In the genomic region with DNA sequence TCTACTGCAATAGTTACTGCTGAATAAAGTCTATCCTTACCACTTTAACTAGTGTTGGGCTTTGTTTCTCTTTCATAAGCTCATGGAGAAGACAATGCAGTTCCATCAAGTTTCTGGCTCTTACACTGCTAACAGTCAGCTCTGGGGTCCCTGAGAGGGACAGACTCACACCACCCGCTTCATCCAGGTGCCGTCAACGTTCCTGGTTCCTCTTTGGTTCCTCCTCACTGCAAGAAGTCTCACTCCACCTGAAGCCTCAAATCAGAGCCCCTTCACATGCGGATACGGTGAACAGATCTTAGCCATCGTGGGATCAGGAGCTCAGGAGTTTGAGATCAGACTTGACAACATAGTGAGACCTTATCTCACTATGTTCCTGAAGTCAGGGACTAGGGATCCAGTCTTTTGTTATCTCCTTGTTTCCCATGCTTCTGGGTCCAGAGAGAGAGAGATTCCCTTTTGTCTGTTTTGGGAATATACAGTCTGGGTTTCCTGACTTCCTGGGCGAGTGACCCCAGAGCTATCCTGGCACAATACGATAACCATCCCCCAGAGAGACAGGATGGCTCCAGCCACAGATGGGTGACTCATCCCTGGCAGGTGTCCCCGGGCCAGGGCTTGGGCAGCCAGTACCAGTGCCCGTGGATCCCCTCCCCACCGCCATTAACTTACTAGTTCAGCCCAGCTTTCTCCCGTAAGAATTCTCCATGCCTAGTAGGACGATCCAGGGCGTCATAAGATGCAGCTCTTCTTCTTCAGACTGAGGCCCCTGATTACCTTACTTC, we compare ENCODE assay signal across 24 cellular contexts. TPM values are rescaled to one million over a fixed set of nuclear protein-coding genes. Genes with fewer than 3 reads are reported as not detected.
"Had no signal": no experiment of that assay in that cellular context is flagged by ENCODE, and none has a peak within 500 bp of the region (broad histone marks: within the 10 kb centered on the region; RNA-seq: fewer than 3 reads in every experiment).

No MANE protein-coding gene starts in this region.

- H3K9me3 ChIP-seq: colonic mucosa, left ventricle myocardium inferior, prostate gland, transverse colon had no signal

- H3K36me3 ChIP-seq: brain microvascular endothelial cell, colonic mucosa, left ventricle myocardium inferior, prostate gland, transverse colon had no signal

- H3K27ac ChIP-seq: brain microvascular endothelial cell, colonic mucosa, left ventricle myocardium inferior, prostate gland, transverse colon, VCaP had no signal

- DNase-seq: activated CD4-positive, alpha-beta T cell treated with anti-CD3 and anti-CD28 coated beads, Interleukin-2, amount 50 U/mL, for 1 hour; activated CD4-positive, CD25-positive, alpha-beta regulatory T cell treated with anti-CD3 and anti-CD28 coated beads, Interleukin-2, amount 50 U/mL, for 72 hours; activated CD8-positive, alpha-beta memory T cell treated with anti-CD3 and anti-CD28 coated beads, Interleukin-2, amount 50 U/mL, for 48 hours; activated effector memory CD4-positive, alpha-beta T cell treated with Interleukin-2 at 50 U/mL for 16 hours; activated naive CD4-positive, alpha-beta T cell treated with anti-CD3 and anti-CD28 coated beads, Interleukin-2, amount 50 U/mL, for 16 hours; activated T-cell treated with anti-CD3 and anti-CD28 coated beads, Interleukin-2, amount 50 U/mL, for 48 hours; aorta; brain microvascular endothelial cell; colonic mucosa; foreskin melanocyte; left ventricle myocardium inferior; mammary epithelial cell; right cardiac atrium; stimulated activated CD4-positive, alpha-beta T cell treated with anti-CD3 and anti-CD28 coated beads, Interleukin-2, amount 100 ng/mL, for 24 hours; stimulated activated naive CD8-positive, alpha-beta T cell treated with anti-CD3 and anti-CD28 coated beads, Interleukin-15, Interleukin-2, amounts not matched to agents 100 U/mL and 50 U/mL, for 24 hours; substantia nigra; T-helper 2 cell; transverse colon had no signal

- H3K4me1 ChIP-seq: colonic mucosa, prostate gland, transverse colon had no signal

- ATAC-seq: stimulated activated naive CD8-positive, alpha-beta T cell treated with anti-CD3 and anti-CD28 coated beads, Interleukin-15, Interleukin-2, amounts not matched to agents 100 U/mL and 50 U/mL, for 24 hours had no signal

- H3K4me1 Mint-ChIP-seq: central memory CD8-positive, alpha-beta T cell; neural crest cell had no signal

- H3K4me3 ChIP-seq: colonic mucosa, left ventricle myocardium inferior, prostate gland, transverse colon had no signal

- H3K27me3 Mint-ChIP-seq: central memory CD8-positive, alpha-beta T cell had no signal

- H3K4me3 Mint-ChIP-seq: central memory CD8-positive, alpha-beta T cell; neural crest cell had no signal

- H3K27me3 ChIP-seq: brain microvascular endothelial cell, colonic mucosa, transverse colon had no signal

RNA-seq across cellular contexts. Expression of a gene that starts 14.3 kb away (rescaled TPM):
- total RNA-seq: epithelial cell of proximal tubule, mammary epithelial cell, skeletal muscle tissue had no signal
- polyA plus RNA-seq: mammary epithelial cell had no signal
